Comparison of ENCODE assay signal across 18 cellular contexts in genomic region chr3:15277861-15278260, GRCh38. TPM values are rescaled to one million over a fixed set of nuclear protein-coding genes. Genes with fewer than 3 reads are reported as not detected.
DNase-seq lines count a peak whose midpoint lies in the region; ATAC-seq lines count a peak whose summit lies in the region.
"Had no signal": no experiment of that assay in that cellular context is flagged by ENCODE, and none has a peak within 500 bp of the region (broad histone marks: within the 10 kb centered on the region; RNA-seq: fewer than 3 reads in every experiment).

No MANE protein-coding gene starts in this region.

- H3K9me3 ChIP-seq in CD4-positive, CD25-positive, alpha-beta regulatory T cell (ENCODE audit: control insufficient read depth in 2 of 2, low read length in 2 of 2) = no peaks in the 10 kb centered on the region
- H3K9me3 ChIP-seq in T-helper 17 cell (ENCODE audit: control insufficient read depth, low read length, poor library complexity, severe bottlenecking) (no peaks in the 10 kb centered on the region), trophoblast cell (ENCODE audit: insufficient read depth, low read depth, low read length) (peaks cover 1% of the 10 kb centered on the region)
- H3K9me3 ChIP-seq: A549 had no signal

- no peak overlapping the region for H3K4me3 ChIP-seq in CD4-positive, CD25-positive, alpha-beta regulatory T cell (ENCODE audit: low read depth, low read length)
- no peak overlapping the region for H3K4me3 ChIP-seq in trophoblast cell (ENCODE audit: low read depth, low read length)
- H3K4me3 ChIP-seq: A549, K562 had no signal

- peaks cover 8% of the 10 kb centered on the region for H3K79me1 ChIP-seq in trophoblast cell (ENCODE audit: low read length)

- H3K9me3 Mint-ChIP-seq in CD4-positive, CD25-positive, alpha-beta regulatory T cell = no peaks in the 10 kb centered on the region
- H3K9me3 Mint-ChIP-seq in immature natural killer cell = no peaks in the 10 kb centered on the region

- H3K23ac ChIP-seq in trophoblast cell (ENCODE audit: low read length) = no peak overlapping the region

- H3K4ac ChIP-seq in trophoblast cell (ENCODE audit: low read depth, low read length) = peak overlapping the region; percentile 1

- no peak overlapping the region for H2BK12ac ChIP-seq in trophoblast cell (ENCODE audit: low read length)

- no peak overlapping the region for H3K9ac ChIP-seq in trophoblast cell (ENCODE audit: low read length)

- no peak overlapping the region for H2AK5ac ChIP-seq in trophoblast cell (ENCODE audit: low read length)

- peaks cover 16 to 86% (median 45%) of the 10 kb centered on the region in 4 donors for H3K4me1 Mint-ChIP-seq in CD4-positive, CD25-positive, alpha-beta regulatory T cell
- H3K4me1 Mint-ChIP-seq in T-helper 17 cell (peaks cover 67% of the 10 kb centered on the region), immature natural killer cell (peaks cover 99 to 100% of the 10 kb centered on the region in 2 donors)

- H3K27ac ChIP-seq in CD4-positive, CD25-positive, alpha-beta regulatory T cell (ENCODE audit: insufficient read depth, low read length, poor library complexity, severe bottlenecking) = no peak overlapping the region
- peak overlapping the region; percentile 12 for H3K27ac ChIP-seq in trophoblast cell (ENCODE audit: low read depth, low read length)
- H3K27ac ChIP-seq: A549 had no signal

- no peak overlapping the region for H3K4me3 Mint-ChIP-seq in CD4-positive, CD25-positive, alpha-beta regulatory T cell
- H3K4me3 Mint-ChIP-seq in T-helper 17 cell = no peak overlapping the region
- peak overlapping the region in 3 of 5 donors; percentile 26 to 47 (median 29) for H3K4me3 Mint-ChIP-seq in immature natural killer cell

- no peaks in the 10 kb centered on the region for H3K27me3 ChIP-seq in CD4-positive, CD25-positive, alpha-beta regulatory T cell (ENCODE audit: control insufficient read depth, insufficient read depth, low read length)
- H3K27me3 ChIP-seq in trophoblast cell (ENCODE audit: insufficient read depth, low read length) = no peaks in the 10 kb centered on the region

- H2AFZ ChIP-seq in trophoblast cell (ENCODE audit: insufficient read depth, low read length, poor library complexity) = no peak overlapping the region

- no peak overlapping the region for H4K12ac ChIP-seq in trophoblast cell (ENCODE audit: low read depth, low read length)

- no CpG with 5 or more reads among the region's 10 CpGs for WGBS in trophoblast cell (ENCODE audit: extremely low coverage, insufficient coverage, insufficient read length)

- no peak overlapping the region for H3K14ac ChIP-seq in trophoblast cell (ENCODE audit: low read length)

- H3K4me2 ChIP-seq in trophoblast cell (ENCODE audit: low read length) = no peak overlapping the region
- H3K4me2 ChIP-seq: A549 had no signal

- H2BK120ac ChIP-seq in trophoblast cell (ENCODE audit: insufficient read depth, low read length, poor library complexity) = no peak overlapping the region

- H3K79me2 ChIP-seq in trophoblast cell (ENCODE audit: control insufficient read depth, insufficient read depth, low read length, poor library complexity) = peaks cover 15% of the 10 kb centered on the region

- H3K36me3 Mint-ChIP-seq in CD4-positive, CD25-positive, alpha-beta regulatory T cell = peaks cover 10% of the 10 kb centered on the region
- H3K36me3 Mint-ChIP-seq in T-helper 17 cell (ENCODE audit: low read depth) = no peaks in the 10 kb centered on the region
- peaks cover 0 to 6% (median 0%) of the 10 kb centered on the region in 3 donors for H3K36me3 Mint-ChIP-seq in immature natural killer cell

- peak overlapping the region in 2 of 3 donors; percentile 6 to 48 for H3K27ac Mint-ChIP-seq in CD4-positive, CD25-positive, alpha-beta regulatory T cell
- peak overlapping the region; percentile 24 for H3K27ac Mint-ChIP-seq in T-helper 17 cell
- peak overlapping the region; percentile 62 to 93 (median 76) for H3K27ac Mint-ChIP-seq in immature natural killer cell

- H3K36me3 ChIP-seq in CD4-positive, CD25-positive, alpha-beta regulatory T cell (ENCODE audit: control insufficient read depth, insufficient read depth, low read length) = no peaks in the 10 kb centered on the region
- peaks cover 10% of the 10 kb centered on the region in 2 experiments for H3K36me3 ChIP-seq in trophoblast cell (ENCODE audit: control insufficient read depth in 1 of 2, insufficient read depth in 2 of 2, low read length in 2 of 2)

- DNase-seq in CD4-positive, CD25-positive, alpha-beta regulatory T cell = no peak
- no peak for DNase-seq in T-helper 17 cell
- no peak for DNase-seq in immature natural killer cell
- DNase-seq in trophoblast cell = no peak
- no peak for DNase-seq in activated T-cell treated with anti-CD3 and anti-CD28 coated beads for 4 hours
- DNase-seq: C1 segment of cervical spinal cord, COR-L47, DMS153, NCI-H187, NCI-H345, NCI-H526 treated with DMSO at 0.1 percent for 48 hours, SIG-M5 had no signal

- H2BK5ac ChIP-seq in trophoblast cell (ENCODE audit: low read depth, low read length, poor library complexity) = peak overlapping the region; percentile 29

- no peaks in the 10 kb centered on the region for H3K27me3 Mint-ChIP-seq in CD4-positive, CD25-positive, alpha-beta regulatory T cell
- H3K27me3 Mint-ChIP-seq in T-helper 17 cell = no peaks in the 10 kb centered on the region
- H3K27me3 Mint-ChIP-seq in immature natural killer cell (ENCODE audit: low read depth in 3 of 3) = peaks cover 0 to 4% (median 0%) of the 10 kb centered on the region in 3 donors

- peaks cover 45% of the 10 kb centered on the region for H3K4me1 ChIP-seq in CD4-positive, CD25-positive, alpha-beta regulatory T cell (ENCODE audit: control insufficient read depth, insufficient read depth, low read length, poor library complexity, severe bottlenecking)
- peaks cover 19 to 25% of the 10 kb centered on the region in 2 experiments for H3K4me1 ChIP-seq in trophoblast cell (ENCODE audit: control insufficient read depth in 1 of 2, insufficient read depth in 2 of 2, low read length in 2 of 2)
- H3K4me1 ChIP-seq: A549 had no signal

- ATAC-seq in CD4-positive, CD25-positive, alpha-beta regulatory T cell (ENCODE audit: low read depth in 2 of 2) = no peak
- no peak for ATAC-seq in T-helper 17 cell
- ATAC-seq in GM21390 (IDR thresholded peaks at IDR 0.05; ENCODE audit: unreplicated experiment) = no peak
- ATAC-seq in HG02981 (IDR thresholded peaks at IDR 0.05; ENCODE audit: unreplicated experiment) = no peak
- no peak for ATAC-seq in GM21526 (IDR thresholded peaks at IDR 0.05; ENCODE audit: low FRiP score, unreplicated experiment)
- ATAC-seq: A549, HCT116, K562 had no signal

- H3K18ac ChIP-seq in trophoblast cell (ENCODE audit: low read length) = peak overlapping the region; percentile 30

- H4K91ac ChIP-seq in trophoblast cell (ENCODE audit: low read depth, low read length) = no peak overlapping the region

- H4K8ac ChIP-seq in trophoblast cell (ENCODE audit: low read depth, low read length) = peak overlapping the region; percentile 39

RNA-seq across cellular contexts. Expression of gene SH3BP5, which starts 54.5 kb away (rescaled TPM):
- total RNA-seq in CD4-positive, CD25-positive, alpha-beta regulatory T cell = 68.6 TPM
- polyA plus RNA-seq in CD4-positive, CD25-positive, alpha-beta regulatory T cell = 10 to 100 TPM; 24.7 to 40.1 (median 31.6) TPM
- total RNA-seq in T-helper 17 cell = 10 to 100 TPM; 50.7 to 78.4 TPM
- 100 to 1,000 TPM in 1 of 3 donors, 10 to 100 TPM in 2; 52.1 to 160 (median 67.4) TPM for polyA plus RNA-seq in immature natural killer cell
- polyA plus RNA-seq in trophoblast cell (2013) = 163 and 169 TPM in 2 replicates

Comparison
In these comparisons a context has a peak if more than half of its experiments do, and no peak if none do; other contexts are left out.
1. H3K27ac Mint-ChIP-seq: peak in every context shown above with its lines; median percentile 76 in immature natural killer cell; 27 in CD4-positive, CD25-positive, alpha-beta regulatory T cell; 24 in T-helper 17 cell.
2. H3K4me3 Mint-ChIP-seq: peak in immature natural killer cell (3 of 5); none in CD4-positive, CD25-positive, alpha-beta regulatory T cell (0 of 4) and T-helper 17 cell (single experiment).